Comparison of ENCODE assay signal across 16 cellular contexts in genomic region chr13:113811081-113811928, GRCh38. TPM values are rescaled to one million over a fixed set of nuclear protein-coding genes. Genes with fewer than 3 reads are reported as not detected.
DNase-seq lines count a peak whose midpoint lies in the region; ATAC-seq, FAIRE-seq and TF ChIP-seq lines count a peak whose summit lies in the region.
"Had no signal": no experiment of that assay in that cellular context is flagged by ENCODE, and none has a peak within 500 bp of the region (broad histone marks: within the 10 kb centered on the region; RNA-seq: fewer than 3 reads in every experiment).

No MANE protein-coding gene starts in this region.

- TF ChIP-seq CTCF in heart right ventricle (IDR thresholded peaks at IDR 0.05) (no peak), GM23338 (conservative IDR thresholded peaks at IDR 0.05; ENCODE audit: low read depth in 2 of 2) (no peak), kidney (IDR thresholded peaks at IDR 0.05; ENCODE audit: borderline replicate concordance, extremely low read depth, insufficient read depth) (no peak)

- H3K4me2 ChIP-seq in GM23338: no peak overlapping the region

- intact Hi-C loops in right cardiac atrium (cut with DNase I) (loop anchor here in 1 of 4 donors (10.0 kb wide), 1 partner anchor 93 kb away; no protein-coding TSS in a partner anchor), heart right ventricle (cut with DNase I) (loop anchor here in 2 of 10 donors (2.0 to 5.0 kb wide), 2 partner anchors 95 to 416 kb away; no protein-coding TSS in a partner anchor), kidney (cut with DNase I) (no loop called here)

- H3K27ac ChIP-seq in right cardiac atrium (ENCODE audit: low read length) (no peak overlapping the region), heart right ventricle (no peak overlapping the region), GM23338 (ENCODE audit: low read depth) (no peak overlapping the region), kidney (ENCODE audit: low read depth in 2 of 2, low read length in 2 of 2) (no peak overlapping the region)
- H3K27ac ChIP-seq: C4-2B, GM23248 had no signal

- H3K36me3 ChIP-seq in heart right ventricle (peaks cover 0 to 10% (median 0%) of the 10 kb centered on the region in 9 donors), GM23338 (ENCODE audit: insufficient read depth) (no peaks in the 10 kb centered on the region), kidney (ENCODE audit: control insufficient read depth in 1 of 2, insufficient read depth in 2 of 2, low read length in 2 of 2) (no peaks in the 10 kb centered on the region)

- no peak overlapping the region for H2AFZ ChIP-seq in GM23338
- H2AFZ ChIP-seq: GM23248 had no signal

- H3K9me3 ChIP-seq in right cardiac atrium (ENCODE audit: control insufficient read depth, low read length) (no peaks in the 10 kb centered on the region), heart right ventricle (peaks cover 0 to 20% (median 3%) of the 10 kb centered on the region in 11 donors), kidney (ENCODE audit: control insufficient read depth in 1 of 2, low read length in 2 of 2) (peaks cover 0 to 9% of the 10 kb centered on the region in 2 donors)

- H3K27ac Mint-ChIP-seq in GM23338: no peak overlapping the region
- H3K27ac Mint-ChIP-seq: B cell; CD4-positive, alpha-beta T cell had no signal

- DNase-seq in right cardiac atrium: peak; percentile 10 to 53 (median 47)
- no peak for DNase-seq in heart right ventricle
- DNase-seq in GM23338 (ENCODE audit: low spot score): no peak
- DNase-seq in kidney: peak; percentile 61
- DNase-seq in dermis blood vessel endothelial cell: no peak
- DNase-seq: Caco-2; CD4-positive, alpha-beta T cell; GM23248 had no signal

- H4K20me1 ChIP-seq in GM23338 (replicated peaks; ENCODE audit: insufficient read depth): no peaks in the 10 kb centered on the region

- H3K79me2 ChIP-seq in GM23338 (replicated peaks; ENCODE audit: insufficient read depth): no peaks in the 10 kb centered on the region

- H3K4me3 Mint-ChIP-seq in GM23338: no peak overlapping the region
- H3K4me3 Mint-ChIP-seq: B cell; CD4-positive, alpha-beta T cell had no signal

- WGBS in right cardiac atrium: 87% methylated on average over 30 of the region's 30 CpGs
- WGBS in heart right ventricle, 2 donors: 88 to 89% methylated on average over 28 to 30 of the region's 30 CpGs

- H3K27me3 ChIP-seq in right cardiac atrium (ENCODE audit: control insufficient read depth, insufficient read depth): no peaks in the 10 kb centered on the region
- H3K27me3 ChIP-seq in heart right ventricle: no peaks in the 10 kb centered on the region
- no peaks in the 10 kb centered on the region for H3K27me3 ChIP-seq in GM23338 (ENCODE audit: insufficient read depth)

- FAIRE-seq in kidney (lab: Jason Lieb, UNC): no peak
- FAIRE-seq: D721Med, G401.6, GM12891, H54 had no signal

- no peak overlapping the region for H3K9ac ChIP-seq in kidney (ENCODE audit: low read length in 2 of 2)
- H3K9ac ChIP-seq: GM23248 had no signal

- peaks cover 18% of the 10 kb centered on the region for H3K9me3 Mint-ChIP-seq in GM23338
- H3K9me3 Mint-ChIP-seq: CD4-positive, alpha-beta T cell had no signal

- H3K9me2 ChIP-seq in GM23338 (ENCODE audit: insufficient read depth): no peaks in the 10 kb centered on the region

- H3K4me3 ChIP-seq in right cardiac atrium (ENCODE audit: low read length) (no peak overlapping the region), heart right ventricle (no peak overlapping the region), GM23338 (no peak overlapping the region), kidney (ENCODE audit: low read length in 2 of 2) (no peak overlapping the region)
- H3K4me3 ChIP-seq: GM23248 had no signal

- H3K4me1 ChIP-seq in right cardiac atrium (ENCODE audit: control insufficient read depth, insufficient read depth, low read length): no peaks in the 10 kb centered on the region
- H3K4me1 ChIP-seq in heart right ventricle: peaks cover 0 to 22% (median 12%) of the 10 kb centered on the region in 9 donors
- H3K4me1 ChIP-seq in GM23338 (ENCODE audit: insufficient read depth): no peaks in the 10 kb centered on the region
- peaks cover 0 to 8% of the 10 kb centered on the region in 2 donors for H3K4me1 ChIP-seq in kidney (ENCODE audit: control insufficient read depth in 1 of 2, insufficient read depth in 1 of 2, low read depth in 1 of 2, low read length in 2 of 2)

- no peaks in the 10 kb centered on the region for H3F3A ChIP-seq in GM23338 (replicated peaks; ENCODE audit: low read depth)

- peaks cover 7% of the 10 kb centered on the region for H3K27me3 Mint-ChIP-seq in GM23338 (ENCODE audit: insufficient read depth, low read depth, poor library complexity)
- H3K27me3 Mint-ChIP-seq: B cell; CD4-positive, alpha-beta T cell had no signal

- H3K4me1 Mint-ChIP-seq in GM23338: no peaks in the 10 kb centered on the region; the same call in 2 of the 3 replicates

- peaks cover 14% of the 10 kb centered on the region for H3K36me3 Mint-ChIP-seq in GM23338 (ENCODE audit: low read depth)

- ATAC-seq in right cardiac atrium (no peak), heart right ventricle (no peak), GM23338 (peak; percentile 45), HG03175 (IDR thresholded peaks at IDR 0.05; ENCODE audit: unreplicated experiment) (no peak)
- ATAC-seq: HCT116 had no signal

TF ChIP-seq in GM23338, 12 proteins besides CTCF, POLR2A, EP300 and RAD21:
- no peak for TF ChIP-seq STAT1 (IDR thresholded peaks at IDR 0.05; ENCODE audit: unreplicated experiment)
- TF ChIP-seq, protein P1, sequence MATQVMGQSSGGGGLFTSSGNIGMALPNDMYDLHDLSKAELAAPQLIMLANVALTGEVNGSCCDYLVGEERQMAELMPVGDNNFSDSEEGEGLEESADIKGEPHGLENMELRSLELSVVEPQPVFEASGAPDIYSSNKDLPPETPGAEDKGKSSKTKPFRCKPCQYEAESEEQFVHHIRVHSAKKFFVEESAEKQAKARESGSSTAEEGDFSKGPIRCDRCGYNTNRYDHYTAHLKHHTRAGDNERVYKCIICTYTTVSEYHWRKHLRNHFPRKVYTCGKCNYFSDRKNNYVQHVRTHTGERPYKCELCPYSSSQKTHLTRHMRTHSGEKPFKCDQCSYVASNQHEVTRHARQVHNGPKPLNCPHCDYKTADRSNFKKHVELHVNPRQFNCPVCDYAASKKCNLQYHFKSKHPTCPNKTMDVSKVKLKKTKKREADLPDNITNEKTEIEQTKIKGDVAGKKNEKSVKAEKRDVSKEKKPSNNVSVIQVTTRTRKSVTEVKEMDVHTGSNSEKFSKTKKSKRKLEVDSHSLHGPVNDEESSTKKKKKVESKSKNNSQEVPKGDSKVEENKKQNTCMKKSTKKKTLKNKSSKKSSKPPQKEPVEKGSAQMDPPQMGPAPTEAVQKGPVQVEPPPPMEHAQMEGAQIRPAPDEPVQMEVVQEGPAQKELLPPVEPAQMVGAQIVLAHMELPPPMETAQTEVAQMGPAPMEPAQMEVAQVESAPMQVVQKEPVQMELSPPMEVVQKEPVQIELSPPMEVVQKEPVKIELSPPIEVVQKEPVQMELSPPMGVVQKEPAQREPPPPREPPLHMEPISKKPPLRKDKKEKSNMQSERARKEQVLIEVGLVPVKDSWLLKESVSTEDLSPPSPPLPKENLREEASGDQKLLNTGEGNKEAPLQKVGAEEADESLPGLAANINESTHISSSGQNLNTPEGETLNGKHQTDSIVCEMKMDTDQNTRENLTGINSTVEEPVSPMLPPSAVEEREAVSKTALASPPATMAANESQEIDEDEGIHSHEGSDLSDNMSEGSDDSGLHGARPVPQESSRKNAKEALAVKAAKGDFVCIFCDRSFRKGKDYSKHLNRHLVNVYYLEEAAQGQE (IDR thresholded peaks at IDR 0.05; ENCODE audit: unreplicated experiment): no peak
- no peak for TF ChIP-seq ZNF331 (CRISPR knock-in tag; IDR thresholded peaks at IDR 0.05; ENCODE audit: low read depth)
- no peak for TF ChIP-seq NANOG (IDR thresholded peaks at IDR 0.05; ENCODE audit: borderline replicate concordance)
- TF ChIP-seq CREB1 (CRISPR knock-in tag; IDR thresholded peaks at IDR 0.05; ENCODE audit: low read depth): no peak

RNA-seq across cellular contexts. Expression of gene TMEM255B, which starts 52.3 kb away (rescaled TPM):
- total RNA-seq in right cardiac atrium (1 to 10 TPM; 6.2 to 9.9 (median 8.8) TPM), heart right ventricle (10 to 100 TPM in 2 of 10 donors, 1 to 10 TPM in 8; 2.4 to 11.1 (median 5.5) TPM), kidney (29.3 TPM), dermis blood vessel endothelial cell (45.1 and 72.3 TPM in 2 replicates)
- polyA plus RNA-seq in right cardiac atrium (7.8 TPM), heart right ventricle (10 to 100 TPM in 1 of 2 donors, 1 to 10 TPM in 1; 8.6 to 12.9 TPM), GM23338 (2016; fragmentation: Nextera tagmentation; extraction: Ambion mirVana) (4.0 and 4.4 TPM in 2 replicates), kidney (ENCODE audit: insufficient read depth, low read depth, low replicate concordance) (11.9 TPM)
- total RNA-seq in GM23338 (2014; rRNA removed; shearing (Covaris generic)): 0.69 and 0.82 TPM in 2 replicates
- total RNA-seq: GM23248 had no signal

RNA-seq across cellular contexts. Expression of gene GAS6, which starts 52.6 kb away (rescaled TPM):
- total RNA-seq in right cardiac atrium: 100 to 1,000 TPM; 197 to 213 (median 202) TPM
- polyA plus RNA-seq in right cardiac atrium: 273 TPM
- 100 to 1,000 TPM; 146 to 223 (median 174) TPM for total RNA-seq in heart right ventricle
- 100 to 1,000 TPM; 113 to 280 TPM for polyA plus RNA-seq in heart right ventricle
- 18.0 and 21.2 TPM in 2 replicates for total RNA-seq in GM23338 (2014; rRNA removed; shearing (Covaris generic))
- polyA plus RNA-seq in GM23338 (2016; fragmentation: Nextera tagmentation; extraction: Ambion mirVana): 7.9 and 8.8 TPM in 2 replicates
- 83.5 TPM for total RNA-seq in kidney
- 135 TPM for polyA plus RNA-seq in kidney (ENCODE audit: insufficient read depth, low read depth, low replicate concordance)
- 147 and 174 TPM in 2 replicates for total RNA-seq in dermis blood vessel endothelial cell

Comparison
In these comparisons a context has a peak if more than half of its experiments do, and no peak if none do; other contexts are left out.
1. DNase-seq: peak in right cardiac atrium (3 of 3) and kidney (single experiment); none in heart right ventricle (0 of 2), GM23338 (single experiment) and dermis blood vessel endothelial cell (single experiment).